ENCODE assay signal across 16 cellular contexts in the genomic region with DNA sequence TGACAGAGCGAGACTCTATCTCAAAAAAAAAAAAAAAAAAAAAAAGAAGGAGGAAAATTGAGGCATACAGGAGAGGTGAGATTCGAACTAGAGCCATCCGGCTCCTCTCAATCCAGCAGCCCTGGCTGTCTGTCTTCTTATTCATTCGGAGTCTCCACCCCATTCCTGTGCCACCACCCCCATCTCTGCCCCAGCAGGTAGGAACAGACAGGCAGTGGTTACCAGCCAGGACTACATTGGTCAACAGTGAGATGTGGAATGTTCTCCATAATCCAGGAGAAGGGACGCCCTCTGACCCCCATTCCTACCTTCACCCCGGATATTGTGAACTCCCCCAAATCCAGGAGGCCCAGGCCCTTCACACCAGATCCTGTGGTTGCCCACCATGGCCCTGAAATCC. TPM values are rescaled to one million over a fixed set of nuclear protein-coding genes. Genes with fewer than 3 reads are reported as not detected.
DNase-seq lines count a peak whose midpoint lies in the region; ATAC-seq and TF ChIP-seq lines count a peak whose summit lies in the region.
"Had no signal": no experiment of that assay in that cellular context is flagged by ENCODE, and none has a peak within 500 bp of the region (broad histone marks: within the 10 kb centered on the region; RNA-seq: fewer than 3 reads in every experiment).

No MANE protein-coding gene starts in this region.

- no peak for ATAC-seq in CD4-positive, alpha-beta T cell (ENCODE audit: poor library complexity)
- no peak for ATAC-seq in HG03095 (IDR thresholded peaks at IDR 0.05; ENCODE audit: unreplicated experiment)
- ATAC-seq: foreskin keratinocyte, T-cell had no signal

- H3K4me1 Mint-ChIP-seq in CD4-positive, alpha-beta T cell (ENCODE audit: low read depth): peaks cover 18% of the 10 kb centered on the region
- peaks cover 26% of the 10 kb centered on the region for H3K4me1 Mint-ChIP-seq in dendritic cell treated with granulocyte-macrophage colony-stimulating factor and Interleukin-4, amounts not matched to agents 40 ng/mL and 50 ng/mL, for 4 days (ENCODE audit: low read depth)

- no peak overlapping the region for H3K9ac ChIP-seq in rectal smooth muscle tissue (ENCODE audit: low read length)

- H3K27ac ChIP-seq in CD4-positive, alpha-beta T cell (ENCODE audit: low read depth, low read length): no peak overlapping the region
- H3K27ac ChIP-seq in rectal smooth muscle tissue (ENCODE audit: low read depth, low read length): peak overlapping the region; percentile 40
- H3K27ac ChIP-seq: foreskin keratinocyte had no signal

- TF ChIP-seq CTCF in CD4-positive, alpha-beta T cell (IDR thresholded peaks at IDR 0.05): no peak

- H3K27ac Mint-ChIP-seq in CD4-positive, alpha-beta T cell: peak overlapping the region; percentile 56
- H3K27ac Mint-ChIP-seq in dendritic cell treated with granulocyte-macrophage colony-stimulating factor and Interleukin-4, amounts not matched to agents 40 ng/mL and 50 ng/mL, for 4 days: peak overlapping the region; percentile 35

- no peaks in the 10 kb centered on the region for H3K27me3 Mint-ChIP-seq in CD4-positive, alpha-beta T cell
- H3K27me3 Mint-ChIP-seq in dendritic cell treated with granulocyte-macrophage colony-stimulating factor and Interleukin-4, amounts not matched to agents 40 ng/mL and 50 ng/mL, for 4 days: no peaks in the 10 kb centered on the region
- H3K27me3 Mint-ChIP-seq: T-cell had no signal

- CTCF ChIA-PET in CD4-positive, alpha-beta T cell (lab: Charles Lee): interaction anchor here (1.3 to 2.3 kb wide), 2 partner anchors 12 to 13 kb away, joined by 4 to 26 read pairs; no protein-coding TSS in a partner anchor

- no peaks in the 10 kb centered on the region for H3K9me3 ChIP-seq in CD4-positive, alpha-beta T cell (ENCODE audit: control insufficient read depth, low read length)
- H3K9me3 ChIP-seq: pancreas had no signal

- H3K36me3 ChIP-seq in rectal smooth muscle tissue (ENCODE audit: control insufficient read depth, insufficient read depth, low read length): no peaks in the 10 kb centered on the region
- H3K36me3 ChIP-seq: pancreas had no signal

- no peak overlapping the region for H3K4me3 ChIP-seq in rectal smooth muscle tissue (ENCODE audit: low read length)
- H3K4me3 ChIP-seq: coronary artery, pancreas had no signal

- no peak for DNase-seq in CD4-positive, alpha-beta T cell
- peak; percentile 35 for DNase-seq in HPDE6-E6E7 (ENCODE audit: extremely low spot score)
- no peak for DNase-seq in stimulated activated CD4-positive, alpha-beta T cell treated with anti-CD3 and anti-CD28 coated beads, Interleukin-1b, Interleukin-23, amount 100 ng/mL, for 48 hours
- no peak for DNase-seq in stimulated activated CD4-positive, alpha-beta T cell treated with anti-CD3 and anti-CD28 coated beads, Interleukin-12 subunit alpha, Interleukin-12 subunit beta, amount 100 ng/mL, for 4 hours
- DNase-seq: Calu3; H9; NK-92 treated with Interleukin-12 subunit alpha and Interleukin-12 subunit beta, amount 100 ng/mL, for 24 hours; stimulated activated CD4-positive, alpha-beta T cell treated with anti-CD3 and anti-CD28 coated beads, Interleukin-4, amount 100 ng/mL, for 4 hours; T-cell had no signal

- H3K36me3 Mint-ChIP-seq in CD4-positive, alpha-beta T cell (ENCODE audit: low read depth): no peaks in the 10 kb centered on the region
- H3K36me3 Mint-ChIP-seq in dendritic cell treated with granulocyte-macrophage colony-stimulating factor and Interleukin-4, amounts not matched to agents 40 ng/mL and 50 ng/mL, for 4 days (ENCODE audit: low read depth): no peaks in the 10 kb centered on the region
- H3K36me3 Mint-ChIP-seq: T-cell had no signal

- H3K4me1 ChIP-seq in rectal smooth muscle tissue (ENCODE audit: control insufficient read depth, insufficient read depth, low read length): no peaks in the 10 kb centered on the region
- H3K4me1 ChIP-seq: foreskin keratinocyte, pancreas had no signal

- no peak overlapping the region for H3K4me3 Mint-ChIP-seq in CD4-positive, alpha-beta T cell
- H3K4me3 Mint-ChIP-seq in dendritic cell treated with granulocyte-macrophage colony-stimulating factor and Interleukin-4, amounts not matched to agents 40 ng/mL and 50 ng/mL, for 4 days: no peak overlapping the region
- H3K4me3 Mint-ChIP-seq: H9 had no signal

- POLR2A ChIA-PET in CD4-positive, alpha-beta T cell (lab: Charles Lee): no interaction called here

- intact Hi-C loops in CD4-positive, alpha-beta T cell (cut with DNase I, micrococcal nuclease): no loop called here
- intact Hi-C loops in dendritic cell treated with granulocyte-macrophage colony-stimulating factor and Interleukin-4, amounts not matched to agents 40 ng/mL and 50 ng/mL, for 4 days (cut with micrococcal nuclease): no loop called here

- H3K27me3 ChIP-seq in CD4-positive, alpha-beta T cell (ENCODE audit: control insufficient read depth, insufficient read depth, low read length): no peaks in the 10 kb centered on the region
- no peaks in the 10 kb centered on the region for H3K27me3 ChIP-seq in rectal smooth muscle tissue (ENCODE audit: control insufficient read depth, insufficient read depth, low read length)
- H3K27me3 ChIP-seq: foreskin keratinocyte, pancreas had no signal

- H3K9me3 Mint-ChIP-seq in CD4-positive, alpha-beta T cell: no peaks in the 10 kb centered on the region
- no peaks in the 10 kb centered on the region for H3K9me3 Mint-ChIP-seq in dendritic cell treated with granulocyte-macrophage colony-stimulating factor and Interleukin-4, amounts not matched to agents 40 ng/mL and 50 ng/mL, for 4 days
- H3K9me3 Mint-ChIP-seq: activated naive CD4-positive, alpha-beta T cell treated with anti-CD3 and anti-CD28 coated beads, Interleukin-2, amount 50 U/mL, for 72 hours; H9; T-cell had no signal

RNA-seq across cellular contexts. Expression of a gene that starts 6.6 kb away (rescaled TPM):
- 10 to 100 TPM; 14.6 to 17.2 TPM for total RNA-seq in CD4-positive, alpha-beta T cell

RNA-seq across cellular contexts. Expression of a gene that starts 14.3 kb away (rescaled TPM):
- total RNA-seq in CD4-positive, alpha-beta T cell: 10 to 100 TPM; 44.6 to 47.3 TPM

RNA-seq across cellular contexts. Expression of a gene that starts 33.2 kb away (rescaled TPM):
- total RNA-seq in CD4-positive, alpha-beta T cell: 1 to 10 TPM; 7.0 to 7.4 TPM

RNA-seq across cellular contexts. Expression of a gene that starts 42.9 kb away (rescaled TPM):
- total RNA-seq in CD4-positive, alpha-beta T cell: 100 to 1,000 TPM; 159 to 160 TPM

RNA-seq across cellular contexts. Expression of a gene that starts 49.1 kb away (rescaled TPM):
- under 1 TPM; 0.52 to 0.70 TPM for total RNA-seq in CD4-positive, alpha-beta T cell
